In genomic region chr4:2950221-2950989, GRCh38 we compare ENCODE assay signal across 21 cellular contexts. TPM values are rescaled to one million over a fixed set of nuclear protein-coding genes. Genes with fewer than 3 reads are reported as not detected.
A peak's percentile ranks its signal among the peaks of the same experiment; 100 is the strongest.
DNase-seq lines count a peak whose midpoint lies in the region; ATAC-seq and TF ChIP-seq lines count a peak whose summit lies in the region.
"Had no signal": no experiment of that assay in that cellular context is flagged by ENCODE, and none has a peak within 500 bp of the region (broad histone marks: within the 10 kb centered on the region; RNA-seq: fewer than 3 reads in every experiment).

No MANE protein-coding gene starts in this region.

- intact Hi-C loops in activated T-helper 2 cell treated with anti-CD3 and anti-CD28 coated beads, Interferon-gamma antibody, Interleukin-2, Interleukin-4, amounts not matched to agents 10 μg/mL and 5 μg/mL and 100 μg/mL, durations not matched to agents 14 hours and 24 hours and 36 hours (cut with micrococcal nuclease): no loop called here

- H3K36me3 Mint-ChIP-seq in stimulated activated naive CD8-positive, alpha-beta T cell treated with anti-CD3 and anti-CD28 coated beads, Interleukin-15, Interleukin-2, amounts not matched to agents 100 ng/mL and 50 ng/mL, for 24 hours (ENCODE audit: low read depth): peaks cover 87% of the 10 kb centered on the region
- peaks cover 93% of the 10 kb centered on the region for H3K36me3 Mint-ChIP-seq in activated T-helper 2 cell treated with anti-CD3 and anti-CD28 coated beads, Interferon-gamma antibody, Interleukin-2, Interleukin-4, amounts not matched to agents 10 μg/mL and 5 μg/mL and 100 μg/mL, durations not matched to agents 14 hours and 24 hours and 36 hours (ENCODE audit: low read depth)
- peaks cover 58 to 81% of the 10 kb centered on the region in 2 donors for H3K36me3 Mint-ChIP-seq in stimulated activated naive B cell treated with anti-CD40 and anti-IgM and Interleukin-4, amounts not matched to agents 10 μg/mL and 1 μg/mL and 100 μg/mL, for 72 hours

- H3K4me3 Mint-ChIP-seq in stimulated activated naive CD8-positive, alpha-beta T cell treated with anti-CD3 and anti-CD28 coated beads, Interleukin-15, Interleukin-2, amounts not matched to agents 100 ng/mL and 50 ng/mL, for 24 hours: no peak overlapping the region
- H3K4me3 Mint-ChIP-seq in stimulated activated naive CD8-positive, alpha-beta T cell treated with anti-CD3 and anti-CD28 coated beads, Interleukin-15, amount 100 ng/mL, for 72 hours: peak overlapping the region in 1 of 2 donors; percentile 41
- no peak overlapping the region for H3K4me3 Mint-ChIP-seq in activated T-helper 2 cell treated with anti-CD3 and anti-CD28 coated beads, Interferon-gamma antibody, Interleukin-2, Interleukin-4, amounts not matched to agents 10 μg/mL and 5 μg/mL and 100 μg/mL, durations not matched to agents 14 hours and 24 hours and 36 hours (ENCODE audit: low read depth)
- no peak overlapping the region for H3K4me3 Mint-ChIP-seq in stimulated activated naive B cell treated with anti-CD40 and anti-IgM and Interleukin-4, amounts not matched to agents 10 μg/mL and 1 μg/mL and 100 μg/mL, for 72 hours
- H3K4me3 Mint-ChIP-seq: endodermal cell, neural crest cell had no signal

- ATAC-seq in stimulated activated naive CD8-positive, alpha-beta T cell treated with anti-CD3 and anti-CD28 coated beads, Interleukin-15, amount 100 ng/mL, for 72 hours: no peak
- no peak for ATAC-seq in stimulated activated naive B cell treated with anti-CD40 and anti-IgM and Interleukin-4, amounts not matched to agents 10 μg/mL and 1 μg/mL and 100 μg/mL, for 72 hours (replicated peaks)
- no peak for ATAC-seq in GM19035 (IDR thresholded peaks at IDR 0.05; ENCODE audit: unreplicated experiment)
- ATAC-seq: right cardiac atrium had no signal

- no peaks in the 10 kb centered on the region for H3K27me3 Mint-ChIP-seq in stimulated activated naive CD8-positive, alpha-beta T cell treated with anti-CD3 and anti-CD28 coated beads, Interleukin-15, Interleukin-2, amounts not matched to agents 100 ng/mL and 50 ng/mL, for 24 hours
- H3K27me3 Mint-ChIP-seq in stimulated activated naive CD8-positive, alpha-beta T cell treated with anti-CD3 and anti-CD28 coated beads, Interleukin-15, amount 100 ng/mL, for 72 hours: no peaks in the 10 kb centered on the region
- no peaks in the 10 kb centered on the region for H3K27me3 Mint-ChIP-seq in activated T-helper 2 cell treated with anti-CD3 and anti-CD28 coated beads, Interferon-gamma antibody, Interleukin-2, Interleukin-4, amounts not matched to agents 10 μg/mL and 5 μg/mL and 100 μg/mL, durations not matched to agents 14 hours and 24 hours and 36 hours (ENCODE audit: low read depth)
- no peaks in the 10 kb centered on the region for H3K27me3 Mint-ChIP-seq in stimulated activated naive B cell treated with anti-CD40 and anti-IgM and Interleukin-4, amounts not matched to agents 10 μg/mL and 1 μg/mL and 100 μg/mL, for 72 hours

- TF ChIP-seq CTCF in fibroblast of pulmonary artery (IDR thresholded peaks at IDR 0.05; ENCODE audit: low read length, missing control alignments): no peak

- peaks cover 44% of the 10 kb centered on the region for H3K4me1 Mint-ChIP-seq in stimulated activated naive CD8-positive, alpha-beta T cell treated with anti-CD3 and anti-CD28 coated beads, Interleukin-15, Interleukin-2, amounts not matched to agents 100 ng/mL and 50 ng/mL, for 24 hours (ENCODE audit: low read depth)
- peaks cover 21% of the 10 kb centered on the region for H3K4me1 Mint-ChIP-seq in stimulated activated naive CD8-positive, alpha-beta T cell treated with anti-CD3 and anti-CD28 coated beads, Interleukin-15, amount 100 ng/mL, for 72 hours
- H3K4me1 Mint-ChIP-seq in activated T-helper 2 cell treated with anti-CD3 and anti-CD28 coated beads, Interferon-gamma antibody, Interleukin-2, Interleukin-4, amounts not matched to agents 10 μg/mL and 5 μg/mL and 100 μg/mL, durations not matched to agents 14 hours and 24 hours and 36 hours (ENCODE audit: low read depth): peaks cover 32% of the 10 kb centered on the region
- peaks cover 16 to 18% of the 10 kb centered on the region in 2 donors for H3K4me1 Mint-ChIP-seq in stimulated activated naive B cell treated with anti-CD40 and anti-IgM and Interleukin-4, amounts not matched to agents 10 μg/mL and 1 μg/mL and 100 μg/mL, for 72 hours
- H3K4me1 Mint-ChIP-seq: endodermal cell, neural crest cell had no signal

- H3K27ac Mint-ChIP-seq in stimulated activated naive CD8-positive, alpha-beta T cell treated with anti-CD3 and anti-CD28 coated beads, Interleukin-15, Interleukin-2, amounts not matched to agents 100 ng/mL and 50 ng/mL, for 24 hours: peak overlapping the region; percentile 76
- H3K27ac Mint-ChIP-seq in stimulated activated naive CD8-positive, alpha-beta T cell treated with anti-CD3 and anti-CD28 coated beads, Interleukin-15, amount 100 ng/mL, for 72 hours: peak overlapping the region in 1 of 2 donors; percentile 44
- H3K27ac Mint-ChIP-seq in activated T-helper 2 cell treated with anti-CD3 and anti-CD28 coated beads, Interferon-gamma antibody, Interleukin-2, Interleukin-4, amounts not matched to agents 10 μg/mL and 5 μg/mL and 100 μg/mL, durations not matched to agents 14 hours and 24 hours and 36 hours: peak overlapping the region; percentile 64
- H3K27ac Mint-ChIP-seq in stimulated activated naive B cell treated with anti-CD40 and anti-IgM and Interleukin-4, amounts not matched to agents 10 μg/mL and 1 μg/mL and 100 μg/mL, for 72 hours: peak overlapping the region; percentile 9
- H3K27ac Mint-ChIP-seq: endodermal cell had no signal

- H3K4me3 ChIP-seq in fibroblast of pulmonary artery (replicated peaks; ENCODE audit: low read depth, low read length): no peak overlapping the region
- H3K4me3 ChIP-seq: adrenal gland, breast epithelium, HAP-1 had no signal

- no peaks in the 10 kb centered on the region for H3K9me3 Mint-ChIP-seq in stimulated activated naive CD8-positive, alpha-beta T cell treated with anti-CD3 and anti-CD28 coated beads, Interleukin-15, Interleukin-2, amounts not matched to agents 100 ng/mL and 50 ng/mL, for 24 hours
- H3K9me3 Mint-ChIP-seq in stimulated activated naive CD8-positive, alpha-beta T cell treated with anti-CD3 and anti-CD28 coated beads, Interleukin-15, amount 100 ng/mL, for 72 hours: no peaks in the 10 kb centered on the region
- H3K9me3 Mint-ChIP-seq in activated T-helper 2 cell treated with anti-CD3 and anti-CD28 coated beads, Interferon-gamma antibody, Interleukin-2, Interleukin-4, amounts not matched to agents 10 μg/mL and 5 μg/mL and 100 μg/mL, durations not matched to agents 14 hours and 24 hours and 36 hours: no peaks in the 10 kb centered on the region
- no peaks in the 10 kb centered on the region for H3K9me3 Mint-ChIP-seq in stimulated activated naive B cell treated with anti-CD40 and anti-IgM and Interleukin-4, amounts not matched to agents 10 μg/mL and 1 μg/mL and 100 μg/mL, for 72 hours
- H3K9me3 Mint-ChIP-seq: neural crest cell had no signal

- DNase-seq in stimulated activated naive CD8-positive, alpha-beta T cell treated with anti-CD3 and anti-CD28 coated beads, Interleukin-15, amount 100 ng/mL, for 72 hours: no peak
- DNase-seq in activated T-helper 2 cell treated with anti-CD3 and anti-CD28 coated beads, Interferon-gamma antibody, Interleukin-2, Interleukin-4, amounts not matched to agents 10 μg/mL and 5 μg/mL and 100 μg/mL, durations not matched to agents 14 hours and 24 hours and 36 hours (ENCODE audit: low spot score): no peak
- DNase-seq in fibroblast of pulmonary artery (ENCODE audit: low read depth) (peak; percentile 37), NCI-H345 (lab: John Stamatoyannopoulos, UW) (no peak), NCI-H82 treated with DMSO at 0.1 percent for 48 hours (lab: John Stamatoyannopoulos, UW; ENCODE audit: unreplicated experiment) (no peak)
- no peak for DNase-seq in stimulated activated naive B cell treated with anti-CD40 and anti-IgM and Interleukin-4, amounts not matched to agents 10 μg/mL and 1 μg/mL and 100 μg/mL, for 72 hours
- DNase-seq: cortex of kidney; endodermal cell; MV-4-11; NCI-H2171; NCI-H526 treated with DMSO at 0.1 percent for 48 hours; RPMI8226; SK-N-SH; stimulated activated CD4-positive, alpha-beta T cell treated with anti-CD3 and anti-CD28 coated beads, Interleukin-4, amount 100 ng/mL, for 4 hours had no signal

RNA-seq across cellular contexts. Expression of gene NOP14, which starts 12.8 kb away (rescaled TPM):
- total RNA-seq in activated T-helper 2 cell treated with anti-CD3 and anti-CD28 coated beads, Interferon-gamma antibody, Interleukin-2, Interleukin-4, amounts not matched to agents 10 μg/mL and 5 μg/mL and 100 μg/mL, durations not matched to agents 14 hours and 24 hours and 36 hours: 104 and 106 TPM in 2 replicates

RNA-seq across cellular contexts. Expression of gene GRK4, which starts 13.0 kb away (rescaled TPM):
- total RNA-seq in activated T-helper 2 cell treated with anti-CD3 and anti-CD28 coated beads, Interferon-gamma antibody, Interleukin-2, Interleukin-4, amounts not matched to agents 10 μg/mL and 5 μg/mL and 100 μg/mL, durations not matched to agents 14 hours and 24 hours and 36 hours: 4.5 and 4.6 TPM in 2 replicates
